18 cellular contexts compared by ENCODE assay signal in the genomic region with DNA sequence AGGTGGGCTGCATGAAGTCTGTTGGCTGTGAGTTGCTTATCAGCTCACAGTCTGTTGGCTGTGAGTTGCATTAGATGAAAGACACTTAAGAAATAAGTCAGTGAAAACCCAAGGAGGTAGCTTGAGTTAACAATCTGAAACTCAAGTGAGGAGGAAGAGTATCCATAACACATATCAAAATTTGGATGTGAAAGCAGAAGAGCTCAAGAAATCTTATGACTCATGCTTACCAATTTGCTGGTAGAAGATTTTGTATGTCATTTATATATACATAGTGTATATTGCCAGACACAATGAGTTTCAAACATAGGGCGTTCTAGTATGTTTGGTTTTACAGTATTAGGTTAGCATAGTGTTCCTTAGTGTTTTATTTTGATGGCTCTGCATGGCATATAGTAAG.
DNase-seq lines count a peak whose midpoint lies in the region; ATAC-seq lines count a peak whose summit lies in the region.
"Had no signal": no experiment of that assay in that cellular context is flagged by ENCODE, and none has a peak within 500 bp of the region (broad histone marks: within the 10 kb centered on the region; RNA-seq: fewer than 3 reads in every experiment).

No MANE protein-coding gene starts in this region.

- intact Hi-C loops in activated CD4-positive, alpha-beta T cell treated with anti-CD3 and anti-CD28 coated beads, Interleukin-2, amount 10 ng/mL, durations not matched to agents 24 days and 14 days (cut with micrococcal nuclease), result loop anchor here (5.0 kb wide), 3 partner anchors 86 to 1334 kb away; a partner anchor contains a TSS
- intact Hi-C loops in cardiac septum (cut with DNase I), result no loop called here

- ATAC-seq in GM21529 (IDR thresholded peaks at IDR 0.05; ENCODE audit: unreplicated experiment) (peak; percentile 61), HG03432 (IDR thresholded peaks at IDR 0.05; ENCODE audit: unreplicated experiment) (peak; percentile 55), GM18861 (IDR thresholded peaks at IDR 0.05; ENCODE audit: unreplicated experiment) (no peak)
- peak; percentile 75 for ATAC-seq in activated T-helper 17 cell treated with anti-CD3 and anti-CD28 coated beads, Interleukin-2, amount 50 U/mL, for 72 hours (replicated peaks)
- ATAC-seq: SK-N-SH treated with all-trans-retinoic acid at 6 μM for 48 hours had no signal

- H3K27me3 Mint-ChIP-seq in activated CD4-positive, alpha-beta T cell treated with anti-CD3 and anti-CD28 coated beads, Interleukin-2, amount 10 ng/mL, durations not matched to agents 24 days and 14 days, result no peaks in the 10 kb centered on the region
- peaks cover 5% of the 10 kb centered on the region for H3K27me3 Mint-ChIP-seq in activated T-helper 17 cell treated with anti-CD3 and anti-CD28 coated beads, Interleukin-2, amount 50 U/mL, for 72 hours
- H3K27me3 Mint-ChIP-seq: IgD-negative memory B cell had no signal

- DNase-seq in activated CD4-positive, alpha-beta T cell treated with anti-CD3 and anti-CD28 coated beads, Interleukin-2, amount 10 ng/mL, durations not matched to agents 24 days and 14 days, result no peak
- no peak for DNase-seq in activated CD4-positive, alpha-beta T cell treated with anti-CD3 and anti-CD28 coated beads, Interleukin-2, amount 50 U/mL, for 48 hours
- DNase-seq in hepatic stellate cell (ENCODE audit: low spot score) (no peak), cardiac septum (ENCODE audit: low spot score) (no peak)
- DNase-seq: anterior cingulate cortex, HCEC 1CT, kidney, NCI-H226, WERI-Rb-1 had no signal

- H3K9me3 Mint-ChIP-seq in activated CD4-positive, alpha-beta T cell treated with anti-CD3 and anti-CD28 coated beads, Interleukin-2, amount 10 ng/mL, durations not matched to agents 24 days and 14 days, result peaks cover 12% of the 10 kb centered on the region
- H3K9me3 Mint-ChIP-seq in activated T-helper 17 cell treated with anti-CD3 and anti-CD28 coated beads, Interleukin-2, amount 50 U/mL, for 72 hours, result peaks cover 10% of the 10 kb centered on the region
- H3K9me3 Mint-ChIP-seq: IgD-negative memory B cell, mesothelial cell of epicardium had no signal

- H3K4me1 Mint-ChIP-seq in activated CD4-positive, alpha-beta T cell treated with anti-CD3 and anti-CD28 coated beads, Interleukin-2, amount 10 ng/mL, durations not matched to agents 24 days and 14 days, result peaks cover 28% of the 10 kb centered on the region
- H3K4me1 Mint-ChIP-seq in activated T-helper 17 cell treated with anti-CD3 and anti-CD28 coated beads, Interleukin-2, amount 50 U/mL, for 72 hours, result peaks cover 42% of the 10 kb centered on the region
- H3K4me1 Mint-ChIP-seq: mesothelial cell of epicardium had no signal

- no peak overlapping the region for H3K4me3 Mint-ChIP-seq in activated CD4-positive, alpha-beta T cell treated with anti-CD3 and anti-CD28 coated beads, Interleukin-2, amount 10 ng/mL, durations not matched to agents 24 days and 14 days
- peak overlapping the region; percentile 37 for H3K4me3 Mint-ChIP-seq in activated T-helper 17 cell treated with anti-CD3 and anti-CD28 coated beads, Interleukin-2, amount 50 U/mL, for 72 hours
- H3K4me3 Mint-ChIP-seq: CD14-positive monocyte; IgD-negative memory B cell; mesothelial cell of epicardium; stimulated activated naive CD8-positive, alpha-beta T cell treated with anti-CD3 and anti-CD28 coated beads, Interleukin-15, Interleukin-2, amounts not matched to agents 100 ng/mL and 50 ng/mL, for 24 hours had no signal

- H3K27ac Mint-ChIP-seq in activated CD4-positive, alpha-beta T cell treated with anti-CD3 and anti-CD28 coated beads, Interleukin-2, amount 10 ng/mL, durations not matched to agents 24 days and 14 days, result peak overlapping the region; percentile 30
- H3K27ac Mint-ChIP-seq in activated T-helper 17 cell treated with anti-CD3 and anti-CD28 coated beads, Interleukin-2, amount 50 U/mL, for 72 hours, result peak overlapping the region; percentile 86
- H3K27ac Mint-ChIP-seq: CD14-positive monocyte, mesothelial cell of epicardium had no signal

- no peaks in the 10 kb centered on the region for H3K36me3 Mint-ChIP-seq in activated CD4-positive, alpha-beta T cell treated with anti-CD3 and anti-CD28 coated beads, Interleukin-2, amount 10 ng/mL, durations not matched to agents 24 days and 14 days (ENCODE audit: low read depth)
- H3K36me3 Mint-ChIP-seq in activated T-helper 17 cell treated with anti-CD3 and anti-CD28 coated beads, Interleukin-2, amount 50 U/mL, for 72 hours (ENCODE audit: low read depth), result no peaks in the 10 kb centered on the region
- H3K36me3 Mint-ChIP-seq: CD14-positive monocyte, IgD-negative memory B cell, mesothelial cell of epicardium had no signal
